ENCODE assay signal across 21 cellular contexts in the genomic region with DNA sequence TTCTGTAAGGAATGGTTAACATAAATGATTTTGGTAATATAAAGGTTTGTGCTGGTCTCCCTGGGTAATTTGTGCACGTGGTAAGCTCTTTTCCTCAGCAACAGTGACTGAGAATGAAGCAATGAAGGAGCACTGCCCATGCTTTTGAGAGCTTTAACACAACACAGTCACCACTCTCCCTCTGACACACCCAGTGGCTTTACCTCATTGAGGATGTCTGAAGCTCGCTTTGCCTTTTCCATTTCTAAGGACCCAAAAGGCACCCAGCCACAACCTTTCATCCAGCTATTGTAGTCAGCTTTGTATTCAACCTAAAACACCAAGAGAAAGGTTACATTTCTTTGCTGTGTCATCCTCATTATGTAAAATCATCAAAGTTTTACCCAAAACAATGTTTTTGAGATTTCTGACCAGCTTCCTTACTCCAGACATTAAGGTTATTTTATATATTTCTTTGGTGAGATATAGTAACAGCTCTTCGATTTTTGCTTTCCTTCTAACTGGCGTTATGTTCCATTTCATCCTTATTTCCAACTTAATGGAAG. TPM values are rescaled to one million over a fixed set of nuclear protein-coding genes. Genes with fewer than 3 reads are reported as not detected.
DNase-seq lines count a peak whose midpoint lies in the region; ATAC-seq, FAIRE-seq and TF ChIP-seq lines count a peak whose summit lies in the region.
"Had no signal": no experiment of that assay in that cellular context is flagged by ENCODE, and none has a peak within 500 bp of the region (broad histone marks: within the 10 kb centered on the region; RNA-seq: fewer than 3 reads in every experiment).

No MANE protein-coding gene starts in this region.

- H3K4me1 Mint-ChIP-seq in immature natural killer cell: no peaks in the 10 kb centered on the region
- H3K4me1 Mint-ChIP-seq: B cell; CD4-positive, CD25-positive, alpha-beta regulatory T cell had no signal

- intact Hi-C loops in gastrocnemius medialis (cut with DNase I; ENCODE audit: low total_unique reads): loop anchor here (5.0 kb wide), 1 partner anchor 65 kb away; no protein-coding TSS in a partner anchor

- H3K27me3 Mint-ChIP-seq in immature natural killer cell (ENCODE audit: low read depth in 3 of 3): peaks cover 0 to 3% (median 0%) of the 10 kb centered on the region in 3 donors
- H3K27me3 Mint-ChIP-seq: B cell had no signal

- no peaks in the 10 kb centered on the region for H3K9me3 ChIP-seq in gastrocnemius medialis
- H3K9me3 ChIP-seq: BLaER1, Caco-2, HAP-1 had no signal

- peaks cover 0 to 17% of the 10 kb centered on the region in 2 donors for H3K4me1 ChIP-seq in gastrocnemius medialis
- H3K4me1 ChIP-seq: BLaER1, Caco-2 had no signal

- ATAC-seq in gastrocnemius medialis: no peak
- ATAC-seq: CD8-positive, alpha-beta T cell; GM12878 had no signal

- no peak overlapping the region for H3K4me3 Mint-ChIP-seq in immature natural killer cell
- H3K4me3 Mint-ChIP-seq: B cell; CD4-positive, CD25-positive, alpha-beta regulatory T cell; CD8-positive, alpha-beta T cell; HFFc6 had no signal

- DNase-seq in H7 (peak; percentile 8), bronchial epithelial cell (ENCODE audit: low read depth) (no peak), gastrocnemius medialis (no peak), NCI-H2081 treated with DMSO at 0.1 percent for 48 hours (lab: John Stamatoyannopoulos, UW) (no peak), immature natural killer cell (no peak)
- no peak for DNase-seq in activated naive CD4-positive, alpha-beta T cell (lab: John Stamatoyannopoulos, UW)
- DNase-seq: Caco-2; CD4-positive, CD25-positive, alpha-beta regulatory T cell; CD8-positive, alpha-beta T cell; DMS79; EL; GDM1; GM23248; HFFc6 had no signal

- no peaks in the 10 kb centered on the region for H3K9me3 Mint-ChIP-seq in immature natural killer cell
- H3K9me3 Mint-ChIP-seq: CD4-positive, CD25-positive, alpha-beta regulatory T cell; CD8-positive, alpha-beta T cell; HFFc6 had no signal

- H3K4me3 ChIP-seq in H7 (ENCODE audit: insufficient read depth, low read depth, low read length) (no peak overlapping the region), bronchial epithelial cell (ENCODE audit: low read depth, low read length) (no peak overlapping the region), gastrocnemius medialis (no peak overlapping the region)
- H3K4me3 ChIP-seq: BLaER1, GM12878, GM23248, HAP-1 had no signal

- no peak for TF ChIP-seq POLR2A in gastrocnemius medialis (IDR thresholded peaks at IDR 0.05)

- in situ Hi-C loops in gastrocnemius medialis (cut with MboI; ENCODE audit: low sequenced_read_pairs in 4 of 4): loop anchor here in 1 of 4 donors (25.0 kb wide), 1 partner anchor 330 kb away; no protein-coding TSS in a partner anchor

- TF ChIP-seq CTCF in bronchial epithelial cell (IDR thresholded peaks at IDR 0.05; ENCODE audit: insufficient read depth, low read length, severe bottlenecking) (no peak), gastrocnemius medialis (IDR thresholded peaks at IDR 0.05 in 4 of 5, conservative IDR thresholded peaks at IDR 0.05 in 1 of 5) (no peak)

- H3K36me3 Mint-ChIP-seq in immature natural killer cell: peaks cover 0 to 25% (median 17%) of the 10 kb centered on the region in 3 donors
- H3K36me3 Mint-ChIP-seq: CD8-positive, alpha-beta T cell had no signal

- H3K27me3 ChIP-seq in H7 (ENCODE audit: control insufficient read depth, insufficient read depth, low read length) (no peaks in the 10 kb centered on the region), bronchial epithelial cell (ENCODE audit: control insufficient read depth, insufficient read depth, low read length) (no peaks in the 10 kb centered on the region), gastrocnemius medialis (no peaks in the 10 kb centered on the region)
- H3K27me3 ChIP-seq: BLaER1 had no signal

- no peak overlapping the region for H3K27ac Mint-ChIP-seq in immature natural killer cell
- H3K27ac Mint-ChIP-seq: B cell; CD4-positive, CD25-positive, alpha-beta regulatory T cell; CD8-positive, alpha-beta T cell; HFFc6 had no signal

- H3K36me3 ChIP-seq in H7 (replicated peaks; ENCODE audit: control insufficient read depth, insufficient read depth, low read length) (no peaks in the 10 kb centered on the region), bronchial epithelial cell (ENCODE audit: control insufficient read depth, insufficient read depth, low read length) (no peaks in the 10 kb centered on the region), gastrocnemius medialis (peaks cover 0 to 100% of the 10 kb centered on the region in 2 donors)
- H3K36me3 ChIP-seq: BLaER1, HAP-1 had no signal

- peak; percentile 13 for FAIRE-seq in bronchial epithelial cell (lab: Jason Lieb, UNC)
- FAIRE-seq: GM12878, GM18507 had no signal

- peak overlapping the region in 3 of 4 donors; percentile 8 to 40 (median 15) for H3K27ac ChIP-seq in gastrocnemius medialis
- H3K27ac ChIP-seq: BLaER1, C4-2B, GM23248 had no signal

RNA-seq across cellular contexts. Expression of gene NEB, which starts 51.7 kb away (rescaled TPM):
- total RNA-seq in H7 (2014; rRNA removed; shearing (Covaris generic)): 0.14 and 1.00 TPM in 2 replicates
- 0.26 and 0.90 TPM in 2 replicates for total RNA-seq in bronchial epithelial cell
- 1,000 to 10,000 TPM; 6,824 to 7,704 (median 7,108) TPM for total RNA-seq in gastrocnemius medialis
- polyA plus RNA-seq in immature natural killer cell: under 1 TPM in 1 of 3 donors, not detected in 2; 0.61 TPM
- total RNA-seq: A172 had no signal

Comparison
In these comparisons a context has a peak if more than half of its experiments do, and no peak if none do; other contexts are left out.
1. RNA of gene NEB, which starts 51.7 kb away (total RNA-seq): 6,824 to 7,704 TPM in gastrocnemius medialis; 0.26 to 0.90 TPM in bronchial epithelial cell and 0.14 to 1.00 TPM in H7; every median in the first group is over 1,000 times any median in the second.